In genomic region chr2:46180189-46180588, GRCh38 we compare ENCODE assay signal across 25 cellular contexts.
A peak's percentile ranks its signal among the peaks of the same experiment; 100 is the strongest.
DNase-seq lines count a peak whose midpoint lies in the region; ATAC-seq and TF ChIP-seq lines count a peak whose summit lies in the region.
"Had no signal": no experiment of that assay in that cellular context is flagged by ENCODE, and none has a peak within 500 bp of the region (broad histone marks: within the 10 kb centered on the region; RNA-seq: fewer than 3 reads in every experiment).

No MANE protein-coding gene starts in this region.

- CTCF ChIA-PET in IMR-90 (lab: Yijun Ruan, JAX): no interaction called here

- peak overlapping the region; percentile 91 for H2BK20ac ChIP-seq in IMR-90 (ENCODE audit: low read depth, low read length)

- no peaks in the 10 kb centered on the region for H3K27me3 Mint-ChIP-seq in activated T-cell treated with anti-CD3 and anti-CD28 coated beads, Interleukin-2, amount 50 U/mL, for 24 hours
- no peaks in the 10 kb centered on the region for H3K27me3 Mint-ChIP-seq in activated T-cell treated with anti-CD3 and anti-CD28 coated beads, Interleukin-2, amount 50 U/mL, for 4 hours (ENCODE audit: low read depth)
- H3K27me3 Mint-ChIP-seq: CD4-positive, alpha-beta T cell; IgD-negative memory B cell had no signal

- no peak overlapping the region for H3K4me3 ChIP-seq in IMR-90 (ENCODE audit: insufficient read depth, low read depth, low read length)
- no peak overlapping the region for H3K4me3 ChIP-seq in lower lobe of right lung
- no peak overlapping the region for H3K4me3 ChIP-seq in Peyer's patch
- H3K4me3 ChIP-seq: psoas muscle, upper lobe of right lung had no signal

- DNase-seq in activated T-cell treated with anti-CD3 and anti-CD28 coated beads, Interleukin-2, amount 50 U/mL, for 24 hours: peak; percentile 6
- DNase-seq in activated T-cell treated with anti-CD3 and anti-CD28 coated beads, Interleukin-2, amount 50 U/mL, for 4 hours: no peak
- DNase-seq in IMR-90 (no peak), lower lobe of right lung (no peak), posterior vena cava (ENCODE audit: low spot score) (peak; percentile 52), Peyer's patch (no peak), foreskin keratinocyte (no peak)
- DNase-seq: 8988T; activated CD8-positive, alpha-beta T cell treated with anti-CD3 and anti-CD28 coated beads, Interleukin-2, amount 10 ng/mL, durations not matched to agents 7 days and 5 days; activated gamma-delta T cell; CD4-positive, alpha-beta T cell; dermis blood vessel endothelial cell; foreskin fibroblast; MV-4-11; NCI-H1436; NCI-H345; psoas muscle; SIG-M5; stimulated activated CD4-positive, alpha-beta T cell treated with anti-CD3 and anti-CD28 coated beads, Interleukin-15, amount 100 ng/mL, for 24 hours; stimulated activated CD4-positive, alpha-beta T cell treated with anti-CD3 and anti-CD28 coated beads, Interleukin-4, amount 100 ng/mL, for 4 hours; SW 1271; upper lobe of right lung had no signal

- in situ Hi-C loops in IMR-90 (cut with MboI; ENCODE audit: low sequenced_read_pairs): no loop called here

- H3K9me3 ChIP-seq in IMR-90 (ENCODE audit: control insufficient read depth, insufficient read depth, low read length): no peaks in the 10 kb centered on the region
- H3K9me3 ChIP-seq in lower lobe of right lung: no peaks in the 10 kb centered on the region
- H3K9me3 ChIP-seq in Peyer's patch: no peaks in the 10 kb centered on the region
- H3K9me3 ChIP-seq: psoas muscle, upper lobe of right lung had no signal

- H3K56ac ChIP-seq in IMR-90 (ENCODE audit: extremely low read depth, insufficient read depth, low read length): no peak overlapping the region

- H3K36me3 ChIP-seq in IMR-90 (ENCODE audit: control insufficient read depth, insufficient read depth, low read length): peaks cover 5% of the 10 kb centered on the region; the same call in 1 of the 2 replicates
- H3K36me3 ChIP-seq in lower lobe of right lung: peaks cover 7% of the 10 kb centered on the region
- H3K36me3 ChIP-seq in Peyer's patch: peaks cover 0 to 4% (median 0%) of the 10 kb centered on the region in 3 donors

- H3K9ac ChIP-seq in IMR-90 (ENCODE audit: low read depth, low read length): no peak overlapping the region

- H3K36me3 Mint-ChIP-seq in activated T-cell treated with anti-CD3 and anti-CD28 coated beads, Interleukin-2, amount 50 U/mL, for 24 hours (ENCODE audit: low read depth): peaks cover 7% of the 10 kb centered on the region
- peaks cover 6% of the 10 kb centered on the region for H3K36me3 Mint-ChIP-seq in activated T-cell treated with anti-CD3 and anti-CD28 coated beads, Interleukin-2, amount 50 U/mL, for 4 hours (ENCODE audit: insufficient read depth)

- no peak overlapping the region for H3K4me2 ChIP-seq in IMR-90 (ENCODE audit: low read depth, low read length)

- intact Hi-C loops in IMR-90 (cut with micrococcal nuclease): no loop called here
- intact Hi-C loops in lower lobe of right lung (cut with DNase I): no loop called here
- intact Hi-C loops in posterior vena cava (cut with DNase I): no loop called here

- BruUV-seq in IMR-90 (replicated peaks; lab: Mats Ljungman, UMichigan): no TSS peak

- WGBS in IMR-90 (ENCODE audit: extremely low coverage in 2 of 2, insufficient read length in 1 of 2), 2 experiments: 92% methylated on average over 2 of the region's 2 CpGs; no CpG with 5 or more reads in 1 of the 2 experiments

- peak overlapping the region; percentile 99 for H4K5ac ChIP-seq in IMR-90 (ENCODE audit: low read depth, low read length)

- TF ChIP-seq POLR2A in IMR-90 (IDR thresholded peaks at IDR 0.05; ENCODE audit: low read depth, low read length): no peak
- no peak for TF ChIP-seq POLR2A in Peyer's patch (IDR thresholded peaks at IDR 0.05)

- no peak overlapping the region for H3K27ac ChIP-seq in IMR-90 (ENCODE audit: insufficient read depth, low read length)
- H3K27ac ChIP-seq in lower lobe of right lung: peak overlapping the region; percentile 63
- H3K27ac ChIP-seq in Peyer's patch: no peak overlapping the region
- no peak overlapping the region for H3K27ac ChIP-seq in foreskin keratinocyte

- POLR2A ChIA-PET in IMR-90 (lab: Charles Lee; ENCODE audit: unreplicated experiment): no interaction called here

- H3K27ac Mint-ChIP-seq in activated T-cell treated with anti-CD3 and anti-CD28 coated beads, Interleukin-2, amount 50 U/mL, for 24 hours: peak overlapping the region; percentile 9
- H3K27ac Mint-ChIP-seq: IgD-negative memory B cell had no signal

- peak overlapping the region; percentile 96 for H2BK120ac ChIP-seq in IMR-90 (ENCODE audit: low read depth, low read length)

- no peaks in the 10 kb centered on the region for H3K9me3 Mint-ChIP-seq in activated T-cell treated with anti-CD3 and anti-CD28 coated beads, Interleukin-2, amount 50 U/mL, for 24 hours
- no peaks in the 10 kb centered on the region for H3K9me3 Mint-ChIP-seq in activated T-cell treated with anti-CD3 and anti-CD28 coated beads, Interleukin-2, amount 50 U/mL, for 4 hours
- H3K9me3 Mint-ChIP-seq: CD4-positive, alpha-beta T cell; IgD-negative memory B cell had no signal

- H2BK5ac ChIP-seq in IMR-90 (ENCODE audit: low read depth, low read length, poor library complexity, severe bottlenecking): no peak overlapping the region

- H4K8ac ChIP-seq in IMR-90 (ENCODE audit: low read depth in 2 of 2, low read length in 2 of 2): peak overlapping the region; percentile 82 to 100; a peak in 2 of 4 replicates

- H2AK5ac ChIP-seq in IMR-90 (ENCODE audit: low read depth, low read length): peak overlapping the region; percentile 80

- no peak for ATAC-seq in activated T-cell treated with anti-CD3 and anti-CD28 coated beads, Interleukin-2, amount 50 U/mL, for 4 hours
- ATAC-seq in IMR-90 (ENCODE audit: low read depth) (no peak), lower lobe of right lung (no peak), HG03139 (IDR thresholded peaks at IDR 0.05; ENCODE audit: unreplicated experiment) (no peak), foreskin keratinocyte (no peak)
- ATAC-seq: activated CD8-positive, alpha-beta T cell treated with anti-CD3 and anti-CD28 coated beads, Interleukin-2, amount 10 ng/mL, durations not matched to agents 7 days and 5 days; esophagus mucosa; upper lobe of right lung had no signal

- no peak overlapping the region for H3K18ac ChIP-seq in IMR-90 (ENCODE audit: low read depth, low read length)

- H3K9me1 ChIP-seq in IMR-90 (ENCODE audit: insufficient read depth, low read length): peaks cover 31% of the 10 kb centered on the region

- H3K4me1 ChIP-seq in IMR-90 (ENCODE audit: control insufficient read depth, insufficient read depth, low read length) (peaks cover 17% of the 10 kb centered on the region), lower lobe of right lung (peaks cover 37% of the 10 kb centered on the region), Peyer's patch (no peaks in the 10 kb centered on the region), foreskin keratinocyte (peaks cover 12% of the 10 kb centered on the region)
- H3K4me1 ChIP-seq: psoas muscle had no signal

- H4K91ac ChIP-seq in IMR-90 (ENCODE audit: insufficient read depth, low read depth, low read length): peak overlapping the region; percentile 96

- H3K4me3 Mint-ChIP-seq in activated T-cell treated with anti-CD3 and anti-CD28 coated beads, Interleukin-2, amount 50 U/mL, for 24 hours: no peak overlapping the region
- no peak overlapping the region for H3K4me3 Mint-ChIP-seq in activated T-cell treated with anti-CD3 and anti-CD28 coated beads, Interleukin-2, amount 50 U/mL, for 4 hours
- H3K4me3 Mint-ChIP-seq: activated CD8-positive, alpha-beta T cell treated with anti-CD3 and anti-CD28 coated beads, Interleukin-2, amount 10 ng/mL, durations not matched to agents 7 days and 5 days; CD4-positive, alpha-beta T cell; IgD-negative memory B cell had no signal

- peak overlapping the region; percentile 24; the same call in 1 of the 2 replicates for H3K23ac ChIP-seq in IMR-90 (ENCODE audit: low read depth, low read length)

- peak overlapping the region; percentile 99 for H2BK15ac ChIP-seq in IMR-90 (ENCODE audit: low read depth, low read length)

- H2AK9ac ChIP-seq in IMR-90 (replicated peaks; ENCODE audit: low read depth, low read length, poor library complexity): peak overlapping the region; percentile 37

- TF ChIP-seq RAD21 in IMR-90 (IDR thresholded peaks at IDR 0.05; ENCODE audit: low read length): no peak

- H2AFZ ChIP-seq in IMR-90 (replicated peaks; ENCODE audit: low read length, poor library complexity): no peak overlapping the region

- H3K4me1 Mint-ChIP-seq in activated T-cell treated with anti-CD3 and anti-CD28 coated beads, Interleukin-2, amount 50 U/mL, for 24 hours (ENCODE audit: low read depth): peaks cover 13% of the 10 kb centered on the region
- peaks cover 13% of the 10 kb centered on the region for H3K4me1 Mint-ChIP-seq in activated T-cell treated with anti-CD3 and anti-CD28 coated beads, Interleukin-2, amount 50 U/mL, for 4 hours (ENCODE audit: low read depth)

- peak overlapping the region; percentile 90 for H3K14ac ChIP-seq in IMR-90 (replicated peaks; ENCODE audit: low read depth, low read length)

- H3K4ac ChIP-seq in IMR-90 (ENCODE audit: low read depth, low read length): peak overlapping the region; percentile 98

- no peaks in the 10 kb centered on the region for H4K20me1 ChIP-seq in IMR-90 (ENCODE audit: insufficient read depth, low read length)

- H3K27me3 ChIP-seq in IMR-90 (ENCODE audit: control insufficient read depth, insufficient read depth, low read length) (no peaks in the 10 kb centered on the region), lower lobe of right lung (ENCODE audit: low read depth) (no peaks in the 10 kb centered on the region), Peyer's patch (no peaks in the 10 kb centered on the region), foreskin keratinocyte (no peaks in the 10 kb centered on the region)
- H3K27me3 ChIP-seq: upper lobe of right lung had no signal

- H3K79me1 ChIP-seq in IMR-90 (ENCODE audit: low read depth in 1 of 2, low read length in 2 of 2): peaks cover 0 to 20% of the 10 kb centered on the region in 2 experiments; a peak in 2 of 4 replicates

- dilution Hi-C loops in IMR-90 (cut with HindIII; ENCODE audit: low sequenced_read_pairs, unreplicated experiment): no loop called here

- TF ChIP-seq CTCF in IMR-90 (conservative IDR thresholded peaks at IDR 0.05; ENCODE audit: low read depth, low read length) (no peak), lower lobe of right lung (IDR thresholded peaks at IDR 0.05) (no peak), Peyer's patch (IDR thresholded peaks at IDR 0.05) (no peak), foreskin keratinocyte (conservative IDR thresholded peaks at IDR 0.05) (no peak)

TF ChIP-seq in IMR-90, 13 proteins besides CTCF, POLR2A, EP300 and RAD21 (continues in another document):
- TF ChIP-seq SMC3 (IDR thresholded peaks at IDR 0.05; ENCODE audit: low read depth, low read length) (no peak), CHD1 (IDR thresholded peaks at IDR 0.05; ENCODE audit: low read depth, low read length) (no peak)
- TF ChIP-seq, protein P1, sequence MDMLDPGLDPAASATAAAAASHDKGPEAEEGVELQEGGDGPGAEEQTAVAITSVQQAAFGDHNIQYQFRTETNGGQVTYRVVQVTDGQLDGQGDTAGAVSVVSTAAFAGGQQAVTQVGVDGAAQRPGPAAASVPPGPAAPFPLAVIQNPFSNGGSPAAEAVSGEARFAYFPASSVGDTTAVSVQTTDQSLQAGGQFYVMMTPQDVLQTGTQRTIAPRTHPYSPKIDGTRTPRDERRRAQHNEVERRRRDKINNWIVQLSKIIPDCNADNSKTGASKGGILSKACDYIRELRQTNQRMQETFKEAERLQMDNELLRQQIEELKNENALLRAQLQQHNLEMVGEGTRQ (IDR thresholded peaks at IDR 0.05; ENCODE audit: low read depth, low read length): no peak

Comparison
In these comparisons a context has a peak if more than half of its experiments do, and no peak if none do; other contexts are left out.
1. DNase-seq: peak in activated T-cell treated with anti-CD3 and anti-CD28 coated beads, Interleukin-2, amount 50 U/mL, for 24 hours (single experiment) and posterior vena cava (single experiment); none in activated T-cell treated with anti-CD3 and anti-CD28 coated beads, Interleukin-2, amount 50 U/mL, for 4 hours (single experiment), IMR-90 (single experiment), lower lobe of right lung (single experiment), Peyer's patch (0 of 3) and foreskin keratinocyte (0 of 2).